8 cellular contexts compared by ENCODE assay signal in the genomic region with DNA sequence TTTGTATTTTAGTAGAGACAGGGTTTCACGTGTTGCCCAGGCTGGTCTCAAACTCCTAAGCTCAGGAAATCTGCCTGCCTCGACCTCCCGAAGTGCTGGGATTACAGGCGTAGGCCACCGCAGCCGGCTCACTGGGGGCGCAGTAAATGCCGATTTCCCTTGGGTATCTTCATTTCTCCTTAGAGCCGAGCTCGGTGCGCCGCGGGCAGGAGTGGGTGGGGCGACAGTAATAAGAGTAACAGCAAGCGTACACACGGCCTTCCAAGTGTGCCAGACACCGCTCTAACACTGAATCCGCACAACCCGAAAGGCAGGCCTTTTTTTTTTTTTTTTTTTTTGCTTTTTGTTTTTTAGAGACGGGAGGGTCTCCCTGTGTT. TPM values are rescaled to one million over a fixed set of nuclear protein-coding genes. Genes with fewer than 3 reads are reported as not detected.
A peak's percentile ranks its signal among the peaks of the same experiment; 100 is the strongest.
DNase-seq lines count a peak whose midpoint lies in the region; ATAC-seq lines count a peak whose summit lies in the region.

No MANE protein-coding gene starts in this region.

- intact Hi-C loops in activated CD4-positive, alpha-beta T cell treated with anti-CD3 and anti-CD28 coated beads for 36 hours (cut with DNase I, micrococcal nuclease) = loop anchor here (1.0 to 10.0 kb wide), 20 partner anchors 20 to 1638 kb away; a partner anchor contains a TSS

- H3K9ac ChIP-seq in duodenal mucosa (ENCODE audit: low read depth in 1 of 2, low read length in 2 of 2) (peak overlapping the region; percentile 63 to 73), subcutaneous abdominal adipose tissue (ENCODE audit: low read length in 5 of 5) (peak overlapping the region; percentile 59 to 94 (median 85))

- H3K27ac ChIP-seq in duodenal mucosa (ENCODE audit: low read depth, low read length) (peak overlapping the region; percentile 64), mesodermal cell (ENCODE audit: low read depth, low read length, severe bottlenecking) (peak overlapping the region; percentile 83), subcutaneous abdominal adipose tissue (ENCODE audit: low read depth, low read length) (peak overlapping the region; percentile 70)

- peak overlapping the region; percentile 85 to 97 for H3K4me3 ChIP-seq in duodenal mucosa (ENCODE audit: low read depth in 1 of 2, low read length in 2 of 2)
- H3K4me3 ChIP-seq in mesodermal cell (ENCODE audit: extremely low read depth, insufficient read depth, low read length, poor library complexity, severe bottlenecking) = peak overlapping the region; percentile 70
- peak overlapping the region; percentile 68 to 97 (median 94) for H3K4me3 ChIP-seq in subcutaneous abdominal adipose tissue (ENCODE audit: low read depth in 1 of 5, low read length in 5 of 5)

- peak; percentile 16 for ATAC-seq in GM21576 (IDR thresholded peaks at IDR 0.05; ENCODE audit: unreplicated experiment)
- peak; percentile 56 for ATAC-seq in activated CD4-positive, alpha-beta T cell treated with anti-CD3 and anti-CD28 coated beads for 36 hours

- H3K36me3 ChIP-seq in duodenal mucosa (ENCODE audit: control insufficient read depth in 1 of 2, insufficient read depth in 2 of 2, low read length in 2 of 2) = peaks cover 0 to 20% of the 10 kb centered on the region in 2 donors
- peaks cover 24% of the 10 kb centered on the region for H3K36me3 ChIP-seq in mesodermal cell (ENCODE audit: control insufficient read depth, insufficient read depth, low read length)
- peaks cover 3 to 15% (median 7%) of the 10 kb centered on the region in 5 donors for H3K36me3 ChIP-seq in subcutaneous abdominal adipose tissue (ENCODE audit: control insufficient read depth in 5 of 5, insufficient read depth in 5 of 5, low read length in 5 of 5)

- peak overlapping the region; percentile 92 for H3K27ac Mint-ChIP-seq in activated CD4-positive, alpha-beta T cell treated with anti-CD3 and anti-CD28 coated beads for 36 hours

- H3K9me3 Mint-ChIP-seq in activated CD4-positive, alpha-beta T cell treated with anti-CD3 and anti-CD28 coated beads for 36 hours (ENCODE audit: low read depth) = no peaks in the 10 kb centered on the region

- H3K4me3 Mint-ChIP-seq in activated CD4-positive, alpha-beta T cell treated with anti-CD3 and anti-CD28 coated beads for 36 hours = peak overlapping the region; percentile 86

- H3K4me1 Mint-ChIP-seq in activated CD4-positive, alpha-beta T cell treated with anti-CD3 and anti-CD28 coated beads for 36 hours = peaks cover 45% of the 10 kb centered on the region

- H3K9me3 ChIP-seq in duodenal mucosa (ENCODE audit: control insufficient read depth in 1 of 2, low read length in 2 of 2) = no peaks in the 10 kb centered on the region
- no peaks in the 10 kb centered on the region for H3K9me3 ChIP-seq in mesodermal cell (ENCODE audit: control insufficient read depth, low read length)
- H3K9me3 ChIP-seq in subcutaneous abdominal adipose tissue (ENCODE audit: control insufficient read depth in 5 of 5, low read length in 5 of 5) = no peaks in the 10 kb centered on the region

- H3K4me1 ChIP-seq in duodenal mucosa (ENCODE audit: control insufficient read depth in 1 of 2, insufficient read depth in 2 of 2, low read length in 2 of 2) = peaks cover 10 to 25% of the 10 kb centered on the region in 2 donors
- H3K4me1 ChIP-seq in mesodermal cell (ENCODE audit: control insufficient read depth, insufficient read depth, low read length, poor library complexity, severe bottlenecking) = no peaks in the 10 kb centered on the region
- peaks cover 2 to 26% (median 23%) of the 10 kb centered on the region in 5 donors for H3K4me1 ChIP-seq in subcutaneous abdominal adipose tissue (ENCODE audit: control insufficient read depth in 5 of 5, insufficient read depth in 5 of 5, low read length in 5 of 5)

- peaks cover 32% of the 10 kb centered on the region for H3K36me3 Mint-ChIP-seq in activated CD4-positive, alpha-beta T cell treated with anti-CD3 and anti-CD28 coated beads for 36 hours (ENCODE audit: low read depth)

- POLR2A ChIA-PET in activated CD4-positive, alpha-beta T cell treated with anti-CD3 and anti-CD28 coated beads for 36 hours (lab: Charles Lee) = interaction anchor here (0.6 to 4.1 kb wide), 10 partner anchors 9 to 737 kb away, joined by 3 to 29 read pairs (median 4); a partner anchor contains a TSS

- 3 to 5% methylated on average over 12 to 14 of the region's 20 CpGs for WGBS in mesodermal cell (ENCODE audit: insufficient coverage in 2 of 2), 2 experiments

- DNase-seq in CMK (ENCODE audit: low read depth) (peak; percentile 45), M059J (ENCODE audit: low read depth) (peak; percentile 31), pons (ENCODE audit: low spot score) (no peak)
- DNase-seq in activated CD4-positive, alpha-beta T cell treated with anti-CD3 and anti-CD28 coated beads for 36 hours = peak; percentile 79

- H3K27me3 Mint-ChIP-seq in activated CD4-positive, alpha-beta T cell treated with anti-CD3 and anti-CD28 coated beads for 36 hours = no peaks in the 10 kb centered on the region

- CTCF ChIA-PET in activated CD4-positive, alpha-beta T cell treated with anti-CD3 and anti-CD28 coated beads for 36 hours (lab: Charles Lee) = interaction anchor here (0.7 to 3.8 kb wide), 9 partner anchors 10 to 301 kb away, joined by 3 to 21 read pairs (median 4); no protein-coding TSS in a partner anchor

- H3K27me3 ChIP-seq in duodenal mucosa (ENCODE audit: control insufficient read depth in 1 of 2, insufficient read depth in 2 of 2, low read length in 2 of 2) = no peaks in the 10 kb centered on the region
- H3K27me3 ChIP-seq in subcutaneous abdominal adipose tissue (ENCODE audit: control insufficient read depth in 5 of 5, insufficient read depth in 4 of 5, low read length in 5 of 5) = no peaks in the 10 kb centered on the region

RNA-seq across cellular contexts. Expression of a gene that starts 0.5 kb away (rescaled TPM):
- total RNA-seq in M059J (2014; rRNA removed; shearing (Covaris generic)) = 84.8 and 130 TPM in 2 replicates
- total RNA-seq in activated CD4-positive, alpha-beta T cell treated with anti-CD3 and anti-CD28 coated beads for 36 hours = 100 to 1,000 TPM; 125 to 172 TPM
- 114 TPM for polyA plus RNA-seq in mesodermal cell (2013, experiment 1 of 2)
- polyA plus RNA-seq in mesodermal cell (2013, experiment 2 of 2) = 118 TPM

RNA-seq across cellular contexts. Expression of a gene that starts 24.6 kb away (rescaled TPM):
- 12.1 and 20.1 TPM in 2 replicates for total RNA-seq in M059J (2014; rRNA removed; shearing (Covaris generic))
- 10 to 100 TPM; 52.7 to 53.4 TPM for total RNA-seq in activated CD4-positive, alpha-beta T cell treated with anti-CD3 and anti-CD28 coated beads for 36 hours
- polyA plus RNA-seq in mesodermal cell (2013, experiment 1 of 2) = 75.5 TPM
- 65.5 TPM for polyA plus RNA-seq in mesodermal cell (2013, experiment 2 of 2)
